ENCODE assay signal across 15 cellular contexts in the genomic region with DNA sequence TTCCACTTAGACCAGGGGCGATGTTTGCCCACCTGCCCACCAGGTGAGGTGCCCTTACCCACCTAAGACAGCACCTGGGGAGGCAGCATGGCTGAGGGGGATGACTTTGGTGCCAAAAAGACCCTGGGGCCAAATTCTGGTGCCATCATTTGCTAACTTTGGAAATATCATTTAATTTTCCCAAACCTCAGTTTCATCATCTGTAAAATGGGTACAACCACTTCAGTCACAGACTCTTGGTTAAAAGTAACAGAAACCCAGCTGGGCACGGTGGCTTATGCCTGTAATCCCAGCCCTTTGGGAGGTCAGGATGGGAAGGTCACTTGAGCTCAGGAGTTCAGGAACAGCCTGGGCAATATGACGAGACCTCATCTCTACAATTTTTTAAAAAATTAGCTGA.
DNase-seq lines count a peak whose midpoint lies in the region; ATAC-seq lines count a peak whose summit lies in the region.
"Had no signal": no experiment of that assay in that cellular context is flagged by ENCODE, and none has a peak within 500 bp of the region (broad histone marks: within the 10 kb centered on the region; RNA-seq: fewer than 3 reads in every experiment).

No MANE protein-coding gene starts in this region.

- H3K36me3 ChIP-seq in mesenchymal stem cell (ENCODE audit: control insufficient read depth in 1 of 2, insufficient read depth in 2 of 2, low read depth in 1 of 2, low read length in 2 of 2) (no peaks in the 10 kb centered on the region), stomach smooth muscle (ENCODE audit: control insufficient read depth in 2 of 2, insufficient read depth in 2 of 2, low read length in 2 of 2) (no peaks in the 10 kb centered on the region)
- H3K36me3 ChIP-seq: BLaER1 treated with 17β-estradiol and CSF1 and Interleukin-3, amounts not matched to agents 10 nM and 100 nM had no signal

- H3K27ac ChIP-seq in mesenchymal stem cell (ENCODE audit: low read length, poor library complexity, severe bottlenecking) = no peak overlapping the region
- peak overlapping the region; percentile 11 for H3K27ac ChIP-seq in stomach smooth muscle (ENCODE audit: low read length)
- H3K27ac ChIP-seq: 22Rv1; BLaER1 treated with 17β-estradiol and CSF1 and Interleukin-3, amounts not matched to agents 10 nM and 100 nM had no signal

- DNase-seq in Right ventricle myocardium superior (peak; percentile 1), left ventricle myocardium superior (no peak), mesenchymal stem cell (no peak), NCI-H69 (lab: John Stamatoyannopoulos, UW) (no peak), T-helper 2 cell (no peak)
- DNase-seq: ACHN; Calu3; CD4-positive, alpha-beta T cell; DMS 273 treated with DMSO at 0.1 percent for 48 hours had no signal

- no peak overlapping the region for H3K9ac ChIP-seq in mesenchymal stem cell (ENCODE audit: low read length)
- H3K9ac ChIP-seq in stomach smooth muscle (ENCODE audit: low read length in 2 of 2) = no peak overlapping the region
- H3K9ac ChIP-seq: BLaER1 treated with 17β-estradiol and CSF1 and Interleukin-3, amounts not matched to agents 10 nM and 100 nM had no signal

- no peak overlapping the region for H2BK5ac ChIP-seq in mesenchymal stem cell (ENCODE audit: low read depth, low read length, poor library complexity, severe bottlenecking)

- H4K91ac ChIP-seq in mesenchymal stem cell (ENCODE audit: low read length) = no peak overlapping the region

- H2AFZ ChIP-seq in mesenchymal stem cell (ENCODE audit: low read depth, low read length) = no peak overlapping the region

- no peak overlapping the region for H3K23ac ChIP-seq in mesenchymal stem cell (ENCODE audit: low read length in 2 of 2)

- no peak overlapping the region for H3K4me2 ChIP-seq in mesenchymal stem cell (ENCODE audit: low read length, poor library complexity, severe bottlenecking)
- H3K4me2 ChIP-seq: BLaER1 treated with 17β-estradiol and CSF1 and Interleukin-3, amounts not matched to agents 10 nM and 100 nM had no signal

- intact Hi-C loops in Right ventricle myocardium superior (cut with DNase I) (no loop called here), left ventricle myocardium superior (cut with micrococcal nuclease) (no loop called here)

- H3K9me3 ChIP-seq in mesenchymal stem cell (ENCODE audit: control insufficient read depth, low read length) = peaks cover 7% of the 10 kb centered on the region
- no peaks in the 10 kb centered on the region for H3K9me3 ChIP-seq in stomach smooth muscle (ENCODE audit: control insufficient read depth in 2 of 2, low read length in 2 of 2)

- no peak overlapping the region for H2AK5ac ChIP-seq in mesenchymal stem cell (ENCODE audit: low read length, severe bottlenecking)

- 97% methylated on average over 3 of the region's 3 CpGs for WGBS in mesenchymal stem cell

- no peak overlapping the region for H3K14ac ChIP-seq in mesenchymal stem cell (ENCODE audit: low read length in 2 of 2)

- H3K4me3 ChIP-seq in mesenchymal stem cell (ENCODE audit: insufficient read depth in 1 of 2, low read depth in 1 of 2, low read length in 2 of 2) (no peak overlapping the region), stomach smooth muscle (ENCODE audit: low read length in 2 of 2) (no peak overlapping the region)
- H3K4me3 ChIP-seq: BLaER1 treated with 17β-estradiol and CSF1 and Interleukin-3, amounts not matched to agents 10 nM and 100 nM had no signal

- no peak overlapping the region for H3K4ac ChIP-seq in mesenchymal stem cell (ENCODE audit: low read depth in 1 of 2, low read length in 2 of 2)

- H3K4me1 ChIP-seq in mesenchymal stem cell (ENCODE audit: control insufficient read depth, insufficient read depth, low read depth, low read length) (no peaks in the 10 kb centered on the region), stomach smooth muscle (ENCODE audit: control insufficient read depth, insufficient read depth, low read length) (peaks cover 53% of the 10 kb centered on the region)

- H2BK120ac ChIP-seq in mesenchymal stem cell (ENCODE audit: low read depth, low read length) = no peak overlapping the region

- no peak for ATAC-seq in Right ventricle myocardium superior (ENCODE audit: poor library complexity)
- ATAC-seq in left ventricle myocardium superior = no peak
- ATAC-seq in HG03469 (IDR thresholded peaks at IDR 0.05; ENCODE audit: unreplicated experiment) = no peak
- ATAC-seq in HG02840 (IDR thresholded peaks at IDR 0.05; ENCODE audit: low FRiP score, unreplicated experiment) = no peak
- ATAC-seq: HCT116 had no signal

- no peak overlapping the region for H2BK15ac ChIP-seq in mesenchymal stem cell (ENCODE audit: low read depth, poor library complexity, severe bottlenecking)

- no peak overlapping the region for H3K18ac ChIP-seq in mesenchymal stem cell (ENCODE audit: low read depth in 1 of 2, low read length in 2 of 2)

- H4K8ac ChIP-seq in mesenchymal stem cell (ENCODE audit: low read length) = no peak overlapping the region

- peak overlapping the region; percentile 23 to 61 for H2BK12ac ChIP-seq in mesenchymal stem cell (ENCODE audit: low read length in 2 of 2)

- H3K79me1 ChIP-seq in mesenchymal stem cell (replicated peaks; ENCODE audit: low read length, poor library complexity, severe bottlenecking) = no peaks in the 10 kb centered on the region

- H3K27me3 ChIP-seq in mesenchymal stem cell (ENCODE audit: control insufficient read depth in 1 of 2, insufficient read depth in 1 of 2, low read length in 2 of 2) (peaks cover 12 to 23% of the 10 kb centered on the region in 2 experiments), stomach smooth muscle (ENCODE audit: control insufficient read depth in 1 of 2, insufficient read depth in 2 of 2, low read length in 2 of 2) (no peaks in the 10 kb centered on the region)
